ENCODE assay signal across 11 cellular contexts in the genomic region with DNA sequence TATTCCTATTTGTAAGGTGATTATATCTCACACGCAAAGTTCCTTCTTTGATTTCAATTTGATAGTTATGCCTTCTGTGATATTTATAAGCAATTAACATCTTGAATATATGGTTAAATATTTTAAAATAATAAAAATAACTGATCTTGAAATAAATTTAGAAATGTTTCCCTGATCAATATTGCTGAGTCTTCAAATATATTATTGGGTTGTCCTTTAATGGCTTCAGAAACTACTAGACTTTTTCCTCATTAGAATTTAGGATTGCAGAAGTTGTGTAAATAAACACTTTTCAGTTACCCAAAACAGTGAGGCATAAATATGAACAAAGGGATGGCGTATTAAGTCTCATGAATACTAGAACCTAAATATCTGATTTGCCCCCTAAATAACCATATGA.
"Had no signal": no experiment of that assay in that cellular context is flagged by ENCODE, and none has a peak within 500 bp of the region (broad histone marks: within the 10 kb centered on the region; RNA-seq: fewer than 3 reads in every experiment).

No MANE protein-coding gene starts in this region.

- H3K4me2 ChIP-seq: GM23338 had no signal

- FAIRE-seq: H1, H54 had no signal

- H2AFZ ChIP-seq: GM23248, GM23338 had no signal

- DNase-seq: GM23248, GOT3, H7, H9, HCEC 1CT, HFFc6 had no signal

- H3K9ac ChIP-seq: GM23248 had no signal

- H3K36me3 ChIP-seq: HAP-1 had no signal

- ATAC-seq: GM23338, HCT116 had no signal

- H3K4me3 ChIP-seq: GM23248, GM23338, HAP-1 had no signal

- H3K9me3 ChIP-seq: HAP-1 had no signal

- H3K27ac ChIP-seq: GM23248 had no signal
